ENCODE assay signal across 10 cellular contexts in the genomic region with DNA sequence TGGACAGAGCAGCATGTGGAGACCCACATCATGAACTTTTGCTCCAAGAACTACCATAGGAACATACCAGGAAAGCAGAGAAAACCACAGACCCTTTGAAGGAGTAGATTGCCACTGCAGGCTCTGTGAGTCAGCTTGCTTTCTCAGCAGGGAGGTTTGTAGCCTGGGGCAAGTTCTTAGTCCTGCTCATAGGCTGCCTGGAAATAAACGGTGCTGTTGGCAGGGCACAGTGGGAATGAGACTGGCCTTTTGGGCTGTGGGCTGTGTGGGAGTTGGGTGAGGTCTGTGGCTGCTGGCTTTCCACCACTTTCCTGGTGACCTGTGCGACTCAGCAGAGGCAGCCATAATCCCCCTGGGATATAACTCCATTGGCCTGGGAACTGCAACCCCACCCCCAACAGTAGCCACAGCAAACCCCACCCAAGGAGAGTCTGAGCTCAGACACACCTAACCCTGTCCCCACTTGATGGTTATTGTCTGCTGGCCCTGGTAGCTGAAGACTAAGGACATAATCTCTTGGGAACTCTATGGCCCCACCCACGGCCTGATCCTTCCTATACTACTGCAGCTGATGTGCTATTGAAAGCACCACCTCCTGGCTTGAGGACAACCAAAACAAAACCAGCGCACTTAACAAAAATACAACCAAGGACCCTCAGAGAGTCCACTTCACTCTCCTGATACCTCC.
DNase-seq lines count a peak whose midpoint lies in the region; ATAC-seq and TF ChIP-seq lines count a peak whose summit lies in the region.
"Had no signal": no experiment of that assay in that cellular context is flagged by ENCODE, and none has a peak within 500 bp of the region (broad histone marks: within the 10 kb centered on the region; RNA-seq: fewer than 3 reads in every experiment).

No MANE protein-coding gene starts in this region.

- in situ Hi-C loops in GM13977 (cut with MboI; ENCODE audit: low pct_unique_long_range_greater_than_20kb, low sequenced_read_pairs, unreplicated experiment) = no loop called here

- no peaks in the 10 kb centered on the region for H3K27me3 Mint-ChIP-seq in activated T-helper 17 cell treated with anti-CD3 and anti-CD28 coated beads, Interleukin-2, amount 50 U/mL, for 72 hours

- H3K27ac Mint-ChIP-seq in activated T-helper 17 cell treated with anti-CD3 and anti-CD28 coated beads, Interleukin-2, amount 50 U/mL, for 72 hours = no peak overlapping the region

- ATAC-seq in HG02798 (IDR thresholded peaks at IDR 0.05; ENCODE audit: poor library complexity, unreplicated experiment) (peak; percentile 28), GM19455 (IDR thresholded peaks at IDR 0.05; ENCODE audit: unreplicated experiment) (no peak)
- no peak for ATAC-seq in activated T-helper 17 cell treated with anti-CD3 and anti-CD28 coated beads, Interleukin-2, amount 50 U/mL, for 72 hours (replicated peaks)

- TF ChIP-seq CTCF in kidney epithelial cell (IDR thresholded peaks at IDR 0.05; ENCODE audit: insufficient read depth, low read length, poor library complexity, severe bottlenecking) (no peak), GM13977 (IDR thresholded peaks at IDR 0.05; ENCODE audit: extremely low read depth, insufficient read depth, missing control alignments) (no peak)

- H3K4me3 Mint-ChIP-seq in activated T-helper 17 cell treated with anti-CD3 and anti-CD28 coated beads, Interleukin-2, amount 50 U/mL, for 72 hours = no peak overlapping the region

- no peak overlapping the region for H3K4me3 ChIP-seq in kidney epithelial cell (ENCODE audit: low read depth, low read length)
- H3K4me3 ChIP-seq: skin epidermis had no signal

- no peaks in the 10 kb centered on the region for H3K4me1 Mint-ChIP-seq in activated T-helper 17 cell treated with anti-CD3 and anti-CD28 coated beads, Interleukin-2, amount 50 U/mL, for 72 hours

- DNase-seq in COLO829 (ENCODE audit: low spot score) (peak; percentile 42), T1000 (lab: John Stamatoyannopoulos, UW) (peak; percentile 81), kidney epithelial cell (ENCODE audit: low read depth) (peak; percentile 96), midbrain (lab: John Stamatoyannopoulos, UW) (no peak), GM13977 (ENCODE audit: low spot score) (no peak)
- DNase-seq: NCI-H524 treated with DMSO at 0.1 percent for 48 hours had no signal

- H3K36me3 Mint-ChIP-seq in activated T-helper 17 cell treated with anti-CD3 and anti-CD28 coated beads, Interleukin-2, amount 50 U/mL, for 72 hours (ENCODE audit: low read depth) = no peaks in the 10 kb centered on the region

- peaks cover 16% of the 10 kb centered on the region for H3K9me3 Mint-ChIP-seq in activated T-helper 17 cell treated with anti-CD3 and anti-CD28 coated beads, Interleukin-2, amount 50 U/mL, for 72 hours

- H3K27me3 ChIP-seq in kidney epithelial cell (ENCODE audit: control insufficient read depth, insufficient read depth, low read length) = no peaks in the 10 kb centered on the region

- no peaks in the 10 kb centered on the region for H3K36me3 ChIP-seq in kidney epithelial cell (ENCODE audit: control insufficient read depth, insufficient read depth, low read length)

Comparison
In these comparisons a context has a peak if more than half of its experiments do, and no peak if none do; other contexts are left out.
1. DNase-seq: peak in COLO829 (single experiment), T1000 (single experiment) and kidney epithelial cell (single experiment); none in midbrain (single experiment) and GM13977 (single experiment).